ENCODE assay signal across 32 cellular contexts in the genomic region with DNA sequence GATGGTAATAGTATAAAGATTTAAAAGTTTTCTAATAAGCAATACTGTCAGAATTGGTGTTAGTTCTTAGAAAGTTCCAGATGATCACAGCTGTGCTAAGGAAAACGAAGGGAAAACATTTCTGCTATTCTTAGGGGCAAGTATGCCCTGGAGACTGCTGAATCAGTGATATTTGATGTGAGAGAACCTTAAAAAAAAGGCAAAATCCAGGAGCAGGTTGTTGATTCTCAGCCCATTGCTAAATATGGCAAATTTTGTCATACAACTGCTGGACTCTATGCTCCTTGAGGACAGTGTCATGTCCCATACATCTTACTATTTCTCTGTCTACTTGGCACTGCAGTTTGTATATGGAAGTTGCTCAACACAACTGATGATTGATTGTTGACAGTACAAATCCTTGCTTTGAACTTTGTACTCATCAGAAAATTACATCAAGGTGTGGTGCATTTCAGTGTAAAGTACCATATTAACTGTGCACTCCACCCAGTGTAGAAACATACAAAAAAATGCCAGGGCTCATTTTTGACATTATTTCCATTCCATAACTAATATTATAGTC. TPM values are rescaled to one million over a fixed set of nuclear protein-coding genes. Genes with fewer than 3 reads are reported as not detected.
"Had no signal": no experiment of that assay in that cellular context is flagged by ENCODE, and none has a peak within 500 bp of the region (broad histone marks: within the 10 kb centered on the region; RNA-seq: fewer than 3 reads in every experiment).

No MANE protein-coding gene starts in this region.

- H3K4me1 ChIP-seq: ascending aorta, body of pancreas, Peyer's patch, SJSA1 had no signal

- H3K27ac ChIP-seq: ascending aorta, body of pancreas, RWPE1, SJSA1 had no signal

- DNase-seq: activated CD4-positive, alpha-beta T cell treated with anti-CD3 and anti-CD28 coated beads for 48 hours; activated CD4-positive, alpha-beta T cell treated with anti-CD3 and anti-CD28 coated beads, Interleukin-2, amount 50 U/mL, for 4 hours; activated CD4-positive, CD25-positive, alpha-beta regulatory T cell treated with anti-CD3 and anti-CD28 coated beads, Interleukin-2, amount 50 U/mL, for 72 hours; activated CD8-positive, alpha-beta memory T cell treated with anti-CD3 and anti-CD28 coated beads, Interleukin-2, amount 50 U/mL, for 48 hours; activated CD8-positive, alpha-beta T cell treated with anti-CD3 and anti-CD28 coated beads, Interleukin-2, amount 10 ng/mL, durations not matched to agents 7 days and 5 days; activated effector memory CD4-positive, alpha-beta T cell treated with anti-CD3 and anti-CD28 coated beads, Interleukin-2, amount 50 U/mL, for 16 hours; activated naive CD4-positive, alpha-beta T cell treated with Interleukin-2 at 50 U/mL for 16 hours; activated naive CD8-positive, alpha-beta T cell treated with anti-CD3 and anti-CD28 coated beads, Interleukin-2, amount 50 U/mL, for 24 hours; activated T-cell treated with anti-CD3 and anti-CD28 coated beads, Interleukin-2, amount 50 U/mL, for 24 hours; amniotic stem cell; body of pancreas; IMR-90; Kasumi-1; KBM-7; NCI-H1092; NCI-H1417; NCI-H1694; NCI-H2029; NCI-H345; NCI-H510A; NCI-H69; Peyer's patch; SHP77; SW 1271 had no signal

- H3K36me3 Mint-ChIP-seq: activated naive CD4-positive, alpha-beta T cell treated with anti-CD3 and anti-CD28 coated beads, Interleukin-2, amount 50 U/mL, for 72 hours had no signal

- H3K4me1 Mint-ChIP-seq: activated naive CD8-positive, alpha-beta T cell treated with anti-CD3 and anti-CD28 coated beads, Interleukin-2, amount 50 U/mL, for 24 hours; WTC11 had no signal

- H3K27me3 ChIP-seq: ascending aorta, body of pancreas, Peyer's patch had no signal

- H3K36me3 ChIP-seq: ascending aorta, Peyer's patch, SJSA1 had no signal

- H3K9me3 ChIP-seq: ascending aorta, SJSA1 had no signal

- H3K4me3 ChIP-seq: ascending aorta, body of pancreas, Peyer's patch, SJSA1 had no signal

- H3K9me3 Mint-ChIP-seq: activated naive CD4-positive, alpha-beta T cell treated with anti-CD3 and anti-CD28 coated beads, Interleukin-2, amount 50 U/mL, for 72 hours; activated naive CD8-positive, alpha-beta T cell treated with anti-CD3 and anti-CD28 coated beads, Interleukin-2, amount 50 U/mL, for 24 hours; activated T-helper 1 cell treated with anti-CD3 and anti-CD28 coated beads, Interleukin-12 subunit alpha, Interleukin-12 subunit beta, Interleukin-2, Interleukin-4 antibody, amounts not matched to agents 30 ng/mL and 10 ng/mL and 1 ng/mL, durations not matched to agents 14 hours and 24 hours and 36 hours; T-helper 1 cell treated with Interleukin-12 subunit alpha and Interleukin-12 subunit beta and Interleukin-4 antibody, amounts not matched to agents 30 μg/mL and 1 μg/mL, for 36 hours had no signal

- ATAC-seq: activated CD8-positive, alpha-beta T cell treated with anti-CD3 and anti-CD28 coated beads, Interleukin-2, amount 10 ng/mL, durations not matched to agents 7 days and 5 days; activated naive CD4-positive, alpha-beta T cell treated with anti-CD3 and anti-CD28 coated beads, Interleukin-2, amount 50 U/mL, for 72 hours; activated naive CD8-positive, alpha-beta T cell treated with anti-CD3 and anti-CD28 coated beads, Interleukin-2, amount 50 U/mL, for 24 hours; body of pancreas; SK-N-SH treated with all-trans-retinoic acid at 6 μM for 48 hours; WTC11 had no signal

- H3K4me3 Mint-ChIP-seq: activated CD8-positive, alpha-beta T cell treated with anti-CD3 and anti-CD28 coated beads, Interleukin-2, amount 10 ng/mL, durations not matched to agents 7 days and 5 days; activated naive CD8-positive, alpha-beta T cell treated with anti-CD3 and anti-CD28 coated beads, Interleukin-2, amount 50 U/mL, for 24 hours; activated T-cell treated with anti-CD3 and anti-CD28 coated beads, Interleukin-2, amount 50 U/mL, for 24 hours; activated T-helper 1 cell treated with anti-CD3 and anti-CD28 coated beads, Interleukin-12 subunit alpha, Interleukin-12 subunit beta, Interleukin-2, Interleukin-4 antibody, amounts not matched to agents 30 ng/mL and 10 ng/mL and 1 ng/mL, durations not matched to agents 14 hours and 24 hours and 36 hours; T-helper 1 cell treated with Interleukin-12 subunit alpha and Interleukin-12 subunit beta and Interleukin-4 antibody, amounts not matched to agents 30 μg/mL and 1 μg/mL, for 36 hours; WTC11 had no signal

- H3K27ac Mint-ChIP-seq: activated CD8-positive, alpha-beta T cell treated with anti-CD3 and anti-CD28 coated beads, Interleukin-2, amount 10 ng/mL, durations not matched to agents 7 days and 5 days; activated naive CD4-positive, alpha-beta T cell treated with anti-CD3 and anti-CD28 coated beads, Interleukin-2, amount 50 U/mL, for 72 hours; activated naive CD8-positive, alpha-beta T cell treated with anti-CD3 and anti-CD28 coated beads, Interleukin-2, amount 50 U/mL, for 24 hours; activated T-cell treated with anti-CD3 and anti-CD28 coated beads, Interleukin-2, amount 50 U/mL, for 24 hours; activated T-helper 1 cell treated with anti-CD3 and anti-CD28 coated beads, Interleukin-12 subunit alpha, Interleukin-12 subunit beta, Interleukin-2, Interleukin-4 antibody, amounts not matched to agents 30 ng/mL and 10 ng/mL and 1 ng/mL, durations not matched to agents 14 hours and 24 hours and 36 hours; T-helper 1 cell treated with Interleukin-12 subunit alpha and Interleukin-12 subunit beta and Interleukin-4 antibody, amounts not matched to agents 30 μg/mL and 1 μg/mL, for 36 hours; WTC11 had no signal

RNA-seq across cellular contexts. Expression of gene CRCT1, which starts 10.9 kb away (rescaled TPM):
- total RNA-seq: activated CD8-positive, alpha-beta T cell treated with anti-CD3 and anti-CD28 coated beads, Interleukin-2, amount 10 ng/mL, durations not matched to agents 7 days and 5 days; activated naive CD4-positive, alpha-beta T cell treated with anti-CD3 and anti-CD28 coated beads, Interleukin-2, amount 50 U/mL, for 72 hours; activated T-helper 1 cell treated with anti-CD3 and anti-CD28 coated beads, Interleukin-12 subunit alpha, Interleukin-12 subunit beta, Interleukin-2, Interleukin-4 antibody, amounts not matched to agents 30 ng/mL and 10 ng/mL and 1 ng/mL, durations not matched to agents 14 hours and 24 hours and 36 hours; ascending aorta; body of pancreas; IMR-90; Peyer's patch; SJSA1; WTC11 had no signal
- polyA plus RNA-seq: IMR-90 had no signal

RNA-seq across cellular contexts. Expression of gene LCE5A, which starts 14.6 kb away (rescaled TPM):
- total RNA-seq: activated CD8-positive, alpha-beta T cell treated with anti-CD3 and anti-CD28 coated beads, Interleukin-2, amount 10 ng/mL, durations not matched to agents 7 days and 5 days; activated naive CD4-positive, alpha-beta T cell treated with anti-CD3 and anti-CD28 coated beads, Interleukin-2, amount 50 U/mL, for 72 hours; activated T-helper 1 cell treated with anti-CD3 and anti-CD28 coated beads, Interleukin-12 subunit alpha, Interleukin-12 subunit beta, Interleukin-2, Interleukin-4 antibody, amounts not matched to agents 30 ng/mL and 10 ng/mL and 1 ng/mL, durations not matched to agents 14 hours and 24 hours and 36 hours; ascending aorta; body of pancreas; IMR-90; Peyer's patch; SJSA1; WTC11 had no signal
- polyA plus RNA-seq: IMR-90 had no signal

RNA-seq across cellular contexts. Expression of gene LCE3E, which starts 41.4 kb away (rescaled TPM):
- total RNA-seq: activated CD8-positive, alpha-beta T cell treated with anti-CD3 and anti-CD28 coated beads, Interleukin-2, amount 10 ng/mL, durations not matched to agents 7 days and 5 days; activated naive CD4-positive, alpha-beta T cell treated with anti-CD3 and anti-CD28 coated beads, Interleukin-2, amount 50 U/mL, for 72 hours; activated T-helper 1 cell treated with anti-CD3 and anti-CD28 coated beads, Interleukin-12 subunit alpha, Interleukin-12 subunit beta, Interleukin-2, Interleukin-4 antibody, amounts not matched to agents 30 ng/mL and 10 ng/mL and 1 ng/mL, durations not matched to agents 14 hours and 24 hours and 36 hours; ascending aorta; body of pancreas; IMR-90; Peyer's patch; SJSA1; WTC11 had no signal
- polyA plus RNA-seq: IMR-90 had no signal

RNA-seq across cellular contexts. Expression of gene LCE3D, which starts 55.2 kb away (rescaled TPM):
- total RNA-seq: activated CD8-positive, alpha-beta T cell treated with anti-CD3 and anti-CD28 coated beads, Interleukin-2, amount 10 ng/mL, durations not matched to agents 7 days and 5 days; activated naive CD4-positive, alpha-beta T cell treated with anti-CD3 and anti-CD28 coated beads, Interleukin-2, amount 50 U/mL, for 72 hours; activated T-helper 1 cell treated with anti-CD3 and anti-CD28 coated beads, Interleukin-12 subunit alpha, Interleukin-12 subunit beta, Interleukin-2, Interleukin-4 antibody, amounts not matched to agents 30 ng/mL and 10 ng/mL and 1 ng/mL, durations not matched to agents 14 hours and 24 hours and 36 hours; ascending aorta; body of pancreas; IMR-90; Peyer's patch; SJSA1; WTC11 had no signal
- polyA plus RNA-seq: IMR-90 had no signal
